In genomic region chr6:4936681-4937041, GRCh38 we compare ENCODE assay signal across 8 cellular contexts.
DNase-seq lines count a peak whose midpoint lies in the region; ATAC-seq and TF ChIP-seq lines count a peak whose summit lies in the region.

No MANE protein-coding gene starts in this region.

- H3K36me3 ChIP-seq in thoracic aorta: no peaks in the 10 kb centered on the region

- intact Hi-C loops in activated CD8-positive, alpha-beta T cell treated with anti-CD3 and anti-CD28 coated beads for 36 hours (cut with micrococcal nuclease): no loop called here

- no peaks in the 10 kb centered on the region for H3K27me3 ChIP-seq in thoracic aorta (replicated peaks; ENCODE audit: insufficient read depth)

- no peaks in the 10 kb centered on the region for H3K9me3 ChIP-seq in thoracic aorta

- H3K4me3 ChIP-seq in thoracic aorta: no peak overlapping the region

- no peak overlapping the region for H3K4me3 Mint-ChIP-seq in activated CD8-positive, alpha-beta T cell treated with anti-CD3 and anti-CD28 coated beads for 36 hours

- CTCF ChIA-PET in activated CD8-positive, alpha-beta T cell treated with anti-CD3 and anti-CD28 coated beads for 36 hours (lab: Charles Lee): interaction anchor here (2.5 kb wide), 1 partner anchor 9 kb away, joined by 9 read pairs; no protein-coding TSS in a partner anchor

- H3K36me3 Mint-ChIP-seq in activated CD8-positive, alpha-beta T cell treated with anti-CD3 and anti-CD28 coated beads for 36 hours (ENCODE audit: low read depth): peaks cover 13% of the 10 kb centered on the region

- peak; percentile 70 for TF ChIP-seq CTCF in activated CD8-positive, alpha-beta T cell treated with anti-CD3 and anti-CD28 coated beads for 36 hours (IDR thresholded peaks at IDR 0.05)
- TF ChIP-seq CTCF in thoracic aorta (IDR thresholded peaks at IDR 0.05): peak; percentile 43
- TF ChIP-seq CTCF in omental fat pad (IDR thresholded peaks at IDR 0.05): no peak

- no peaks in the 10 kb centered on the region for H3K9me3 Mint-ChIP-seq in activated CD8-positive, alpha-beta T cell treated with anti-CD3 and anti-CD28 coated beads for 36 hours

- POLR2A ChIA-PET in activated CD8-positive, alpha-beta T cell treated with anti-CD3 and anti-CD28 coated beads for 36 hours (lab: Charles Lee): no interaction called here

- H3K4me1 Mint-ChIP-seq in activated CD8-positive, alpha-beta T cell treated with anti-CD3 and anti-CD28 coated beads for 36 hours (ENCODE audit: low read depth): peaks cover 61% of the 10 kb centered on the region

- peak; percentile 0 for DNase-seq in NCI-H345 (lab: John Stamatoyannopoulos, UW)
- no peak for DNase-seq in NCI-H345 treated with DMSO at 0.1 percent for 48 hours (lab: John Stamatoyannopoulos, UW; ENCODE audit: unreplicated experiment)
- DNase-seq in NAMALWA (ENCODE audit: low spot score): peak; percentile 54
- DNase-seq in activated CD8-positive, alpha-beta T cell treated with anti-CD3 and anti-CD28 coated beads for 36 hours: peak; percentile 12
- DNase-seq in inferior parietal cortex (ENCODE audit: extremely low spot score): peak; percentile 78
- no peak for DNase-seq in thoracic aorta (ENCODE audit: low spot score)
- no peak for DNase-seq in omental fat pad (ENCODE audit: low spot score)

- peaks cover 3 to 14% of the 10 kb centered on the region in 2 donors for H3K4me1 ChIP-seq in thoracic aorta (ENCODE audit: control insufficient read depth in 1 of 2, low read depth in 2 of 2)

- H3K27me3 Mint-ChIP-seq in activated CD8-positive, alpha-beta T cell treated with anti-CD3 and anti-CD28 coated beads for 36 hours: no peaks in the 10 kb centered on the region

- H3K27ac ChIP-seq in thoracic aorta: no peak overlapping the region

- no peak overlapping the region for H3K27ac Mint-ChIP-seq in activated CD8-positive, alpha-beta T cell treated with anti-CD3 and anti-CD28 coated beads for 36 hours

- no peak for ATAC-seq in activated CD8-positive, alpha-beta T cell treated with anti-CD3 and anti-CD28 coated beads for 36 hours
- ATAC-seq in thoracic aorta (ENCODE audit: insufficient number of reproducible peaks, low FRiP score, low read depth) (peak; percentile 32), omental fat pad (ENCODE audit: low FRiP score) (no peak), GM21619 (IDR thresholded peaks at IDR 0.05; ENCODE audit: unreplicated experiment) (no peak)

Comparison
In these comparisons a context has a peak if more than half of its experiments do, and no peak if none do; other contexts are left out.
1. DNase-seq: peak in NCI-H345 (single experiment), NAMALWA (single experiment), activated CD8-positive, alpha-beta T cell treated with anti-CD3 and anti-CD28 coated beads for 36 hours (single experiment) and inferior parietal cortex (single experiment); none in NCI-H345 treated with DMSO at 0.1 percent for 48 hours (single experiment), thoracic aorta (single experiment) and omental fat pad (single experiment).
2. CTCF ChIP-seq: peak in activated CD8-positive, alpha-beta T cell treated with anti-CD3 and anti-CD28 coated beads for 36 hours (single experiment) and thoracic aorta (single experiment); none in omental fat pad (0 of 3).